In the genomic region with DNA sequence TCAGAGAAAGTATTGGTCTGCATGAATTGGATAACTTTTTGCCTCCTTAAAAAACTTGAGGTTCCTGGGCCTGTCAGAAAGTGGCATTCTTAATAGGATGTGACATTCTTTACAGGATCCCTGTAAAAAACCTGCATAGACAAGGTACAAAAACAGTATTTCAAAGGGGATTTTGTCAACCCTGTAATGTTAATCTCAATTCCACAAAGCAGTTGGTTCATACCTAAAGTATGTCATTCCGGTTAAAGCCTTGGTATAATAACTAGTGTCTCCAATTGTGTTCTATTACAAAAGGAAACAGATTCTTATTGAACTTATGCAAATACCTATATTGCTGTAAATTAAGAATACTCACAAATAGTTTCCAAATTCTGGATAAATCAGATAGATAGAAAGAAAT, we compare ENCODE assay signal across 23 cellular contexts.
DNase-seq lines count a peak whose midpoint lies in the region; ATAC-seq, FAIRE-seq and TF ChIP-seq lines count a peak whose summit lies in the region.
"Had no signal": no experiment of that assay in that cellular context is flagged by ENCODE, and none has a peak within 500 bp of the region (broad histone marks: within the 10 kb centered on the region; RNA-seq: fewer than 3 reads in every experiment).

No MANE protein-coding gene starts in this region.

- H3K9ac ChIP-seq in PC-3 (ENCODE audit: low read length), result no peak overlapping the region
- H3K9ac ChIP-seq: BLaER1 had no signal

- TF ChIP-seq CTCF in 22Rv1 (IDR thresholded peaks at IDR 0.05), result no peak
- no peak for TF ChIP-seq CTCF in A549 (IDR thresholded peaks at IDR 0.05)
- no peak for TF ChIP-seq CTCF in HEK293 (tag by site-specific recombination; IDR thresholded peaks at IDR 0.05)
- no peak for TF ChIP-seq CTCF in PC-3 (conservative IDR thresholded peaks at IDR 0.05; ENCODE audit: low read depth, low read length)

- no peak for FAIRE-seq in A549 (lab: Jason Lieb, UNC)
- FAIRE-seq: G401.6, GM12891, GM19239 had no signal

- CTCF ChIA-PET in A549 (lab: Yijun Ruan, JAX), result no interaction called here
- CTCF ChIA-PET in HEK293 (lab: Yijun Ruan, JAX), result interaction anchor here (0.6 to 0.7 kb wide), 2 partner anchors 66 to 378 kb away, joined by 3 read pairs; no protein-coding TSS in a partner anchor
- CTCF ChIA-PET in PC-3 (lab: Charles Lee), result no interaction called here

- H3K79me2 ChIP-seq in PC-3 (ENCODE audit: low read length), result no peaks in the 10 kb centered on the region

- H3K4me3 ChIP-seq in A549 (no peak overlapping the region), HEK293 (ENCODE audit: low read depth, low read length) (no peak overlapping the region), PC-3 (ENCODE audit: low read length) (no peak overlapping the region)
- H3K4me3 ChIP-seq: BLaER1 had no signal

- TF ChIP-seq POLR2A in A549 (IDR thresholded peaks at IDR 0.05; ENCODE audit: low read length), result no peak

- no TSS peak for BruUV-seq in PC-3 (replicated peaks; lab: Mats Ljungman, UMichigan)

- H3K4me1 ChIP-seq in A549 (0 out of 3 replicates have a peak, but pooled peaks cover 4% of the 10 kb centered on the region), HEK293 (ENCODE audit: control insufficient read depth, insufficient read depth, low read length) (no peaks in the 10 kb centered on the region), PC-3 (ENCODE audit: insufficient read depth, low read length) (no peaks in the 10 kb centered on the region)
- H3K4me1 ChIP-seq: BE2C, BLaER1 had no signal

- H3K9me2 ChIP-seq in PC-3 (replicated peaks; ENCODE audit: low read length), result no peaks in the 10 kb centered on the region

- DNase-seq in A549 (ENCODE audit: low read depth in 1 of 2, low spot score in 1 of 2), result no peak
- no peak for DNase-seq in PC-3
- DNase-seq: ACHN; BE2C; C1 segment of cervical spinal cord; CD4-positive, alpha-beta memory T cell; CD4-positive, CD25-positive, alpha-beta regulatory T cell; CD8-positive, alpha-beta memory T cell; COR-L47; DMS 273 treated with DMSO at 0.1 percent for 48 hours; DMS153; DMS79; GF-D8 had no signal

- POLR2A ChIA-PET in A549 (lab: Yijun Ruan, JAX) (no interaction called here), HEK293 (lab: Yijun Ruan, JAX) (no interaction called here), PC-3 (lab: Charles Lee; ENCODE audit: unreplicated experiment) (interaction anchor here (0.7 kb wide), 1 partner anchor 153 kb away, joined by 4 read pairs; no protein-coding TSS in a partner anchor)

- H4K20me1 ChIP-seq in PC-3 (ENCODE audit: low read length), result no peaks in the 10 kb centered on the region
- H4K20me1 ChIP-seq: BLaER1 had no signal

- peak overlapping the region; percentile 46 for H2AFZ ChIP-seq in PC-3 (ENCODE audit: low read length)

- 17% methylated on average over 1 of the region's 1 CpG for WGBS in A549 (ENCODE audit: missing lambda C conversion rate)

- H3K4me2 ChIP-seq in A549 (peak overlapping the region; percentile 66), PC-3 (ENCODE audit: low read length) (peak overlapping the region; percentile 43; the same call in 1 of the 2 replicates)
- H3K4me2 ChIP-seq: BLaER1 had no signal

- no peak for TF ChIP-seq RAD21 in A549 (conservative IDR thresholded peaks at IDR 0.05 in 1 of 2, IDR thresholded peaks at IDR 0.05 in 1 of 2)

- no peaks in the 10 kb centered on the region for H3K36me3 ChIP-seq in HEK293 (ENCODE audit: control insufficient read depth in 2 of 2, insufficient read depth in 1 of 2, low read length in 2 of 2)
- H3K36me3 ChIP-seq in PC-3 (ENCODE audit: low read depth, low read length), result no peaks in the 10 kb centered on the region
- H3K36me3 ChIP-seq: BE2C, BLaER1 had no signal

- no peaks in the 10 kb centered on the region for H3K9me3 ChIP-seq in A549
- no peaks in the 10 kb centered on the region for H3K9me3 ChIP-seq in HEK293 (ENCODE audit: control insufficient read depth, insufficient read depth, low read depth, low read length)
- H3K9me3 ChIP-seq in PC-3 (ENCODE audit: low read length), result no peaks in the 10 kb centered on the region
- H3K9me3 ChIP-seq: BE2C had no signal

- H3F3A ChIP-seq in PC-3 (ENCODE audit: low read length, unreplicated experiment), result no peaks in the 10 kb centered on the region

- ATAC-seq in A549, result no peak
- ATAC-seq in PC-3, result no peak
- ATAC-seq in SK-N-SH treated with all-trans-retinoic acid at 6 μM for 48 hours, result no peak
- no peak for ATAC-seq in GM21825 (IDR thresholded peaks at IDR 0.05; ENCODE audit: unreplicated experiment)
- ATAC-seq in GM21526 (IDR thresholded peaks at IDR 0.05; ENCODE audit: low FRiP score, unreplicated experiment), result no peak
- no peak for ATAC-seq in GM21723 (IDR thresholded peaks at IDR 0.05; ENCODE audit: unreplicated experiment)

- H3K27ac ChIP-seq in 22Rv1 (0 out of 2 replicates have a peak overlapping the region, but pooled peaks have one; percentile 76), A549 (no peak overlapping the region), HEK293 (ENCODE audit: extremely low read depth, low read depth, low read length) (no peak overlapping the region), PC-3 (ENCODE audit: low read length) (no peak overlapping the region)
- H3K27ac ChIP-seq: BLaER1 had no signal

- TF ChIP-seq EP300 in A549 (IDR thresholded peaks at IDR 0.05), result no peak

- no peaks in the 10 kb centered on the region for H3K27me3 ChIP-seq in PC-3 (ENCODE audit: low read length)
- H3K27me3 ChIP-seq: BE2C, BLaER1 had no signal

- intact Hi-C loops in PC-3 (cut with micrococcal nuclease), result no loop called here

TF ChIP-seq in A549, 52 proteins besides CTCF, POLR2A, EP300 and RAD21:
- TF ChIP-seq JUN (IDR thresholded peaks at IDR 0.05) (no peak), TP53 (CRISPR knock-in tag; IDR thresholded peaks at IDR 0.05) (no peak), EHMT2 (IDR thresholded peaks at IDR 0.05; ENCODE audit: low read depth) (no peak), RCOR1 (IDR thresholded peaks at IDR 0.05; ENCODE audit: low read depth, low read length) (no peak), POLR2AphosphoS2 (conservative IDR thresholded peaks at IDR 0.05; ENCODE audit: low read length) (no peak), NFE2L2 (conservative IDR thresholded peaks at IDR 0.05; ENCODE audit: low read length) (no peak)
- TF ChIP-seq, protein P1, sequence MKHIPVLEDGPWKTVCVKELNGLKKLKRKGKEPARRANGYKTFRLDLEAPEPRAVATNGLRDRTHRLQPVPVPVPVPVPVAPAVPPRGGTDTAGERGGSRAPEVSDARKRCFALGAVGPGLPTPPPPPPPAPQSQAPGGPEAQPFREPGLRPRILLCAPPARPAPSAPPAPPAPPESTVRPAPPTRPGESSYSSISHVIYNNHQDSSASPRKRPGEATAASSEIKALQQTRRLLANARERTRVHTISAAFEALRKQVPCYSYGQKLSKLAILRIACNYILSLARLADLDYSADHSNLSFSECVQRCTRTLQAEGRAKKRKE (CRISPR knock-in tag; IDR thresholded peaks at IDR 0.05; ENCODE audit: low read depth), result no peak

TF ChIP-seq in HEK293, 187 proteins besides CTCF, POLR2A, EP300 and RAD21:
- TF ChIP-seq SETDB1 (IDR thresholded peaks at IDR 0.05; ENCODE audit: insufficient read length, low read length) (peak; percentile 63), HOXA7 (CRISPR knock-in tag; IDR thresholded peaks at IDR 0.05; ENCODE audit: borderline replicate concordance) (no peak), ZNF792 (tag by site-specific recombination; IDR thresholded peaks at IDR 0.05) (no peak), HOXD13 (CRISPR knock-in tag; IDR thresholded peaks at IDR 0.05; ENCODE audit: borderline replicate concordance) (no peak), TRIM28 (IDR thresholded peaks at IDR 0.05; ENCODE audit: borderline replicate concordance, low read length) (no peak), ZNF146 (tag by site-specific recombination; IDR thresholded peaks at IDR 0.05) (no peak)

TF ChIP-seq in SK-N-SH treated with all-trans-retinoic acid at 6 μM for 48 hours, 23 proteins besides CTCF, POLR2A, EP300 and RAD21:
- TF ChIP-seq, protein P2, sequence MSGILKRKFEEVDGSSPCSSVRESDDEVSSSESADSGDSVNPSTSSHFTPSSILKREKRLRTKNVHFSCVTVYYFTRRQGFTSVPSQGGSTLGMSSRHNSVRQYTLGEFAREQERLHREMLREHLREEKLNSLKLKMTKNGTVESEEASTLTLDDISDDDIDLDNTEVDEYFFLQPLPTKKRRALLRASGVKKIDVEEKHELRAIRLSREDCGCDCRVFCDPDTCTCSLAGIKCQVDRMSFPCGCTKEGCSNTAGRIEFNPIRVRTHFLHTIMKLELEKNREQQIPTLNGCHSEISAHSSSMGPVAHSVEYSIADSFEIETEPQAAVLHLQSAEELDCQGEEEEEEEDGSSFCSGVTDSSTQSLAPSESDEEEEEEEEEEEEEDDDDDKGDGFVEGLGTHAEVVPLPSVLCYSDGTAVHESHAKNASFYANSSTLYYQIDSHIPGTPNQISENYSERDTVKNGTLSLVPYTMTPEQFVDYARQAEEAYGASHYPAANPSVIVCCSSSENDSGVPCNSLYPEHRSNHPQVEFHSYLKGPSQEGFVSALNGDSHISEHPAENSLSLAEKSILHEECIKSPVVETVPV (CRISPR knock-in tag; IDR thresholded peaks at IDR 0.05), result no peak
- TF ChIP-seq CSDC2 (CRISPR knock-in tag; IDR thresholded peaks at IDR 0.05) (no peak), ESRRG (CRISPR knock-in tag; IDR thresholded peaks at IDR 0.05) (no peak), OSR1 (CRISPR knock-in tag; IDR thresholded peaks at IDR 0.05) (no peak)
- TF ChIP-seq, protein P3, sequence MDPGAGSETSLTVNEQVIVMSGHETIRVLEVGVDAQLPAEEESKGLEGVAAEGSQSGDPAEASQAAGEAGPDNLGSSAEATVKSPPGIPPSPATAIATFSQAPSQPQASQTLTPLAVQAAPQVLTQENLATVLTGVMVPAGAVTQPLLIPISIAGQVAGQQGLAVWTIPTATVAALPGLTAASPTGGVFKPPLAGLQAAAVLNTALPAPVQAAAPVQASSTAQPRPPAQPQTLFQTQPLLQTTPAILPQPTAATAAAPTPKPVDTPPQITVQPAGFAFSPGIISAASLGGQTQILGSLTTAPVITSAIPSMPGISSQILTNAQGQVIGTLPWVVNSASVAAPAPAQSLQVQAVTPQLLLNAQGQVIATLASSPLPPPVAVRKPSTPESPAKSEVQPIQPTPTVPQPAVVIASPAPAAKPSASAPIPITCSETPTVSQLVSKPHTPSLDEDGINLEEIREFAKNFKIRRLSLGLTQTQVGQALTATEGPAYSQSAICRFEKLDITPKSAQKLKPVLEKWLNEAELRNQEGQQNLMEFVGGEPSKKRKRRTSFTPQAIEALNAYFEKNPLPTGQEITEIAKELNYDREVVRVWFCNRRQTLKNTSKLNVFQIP (CRISPR knock-in tag; IDR thresholded peaks at IDR 0.05; ENCODE audit: borderline replicate concordance, low read depth), result no peak
